1 cellular context compared by ENCODE assay signal in the genomic region with DNA sequence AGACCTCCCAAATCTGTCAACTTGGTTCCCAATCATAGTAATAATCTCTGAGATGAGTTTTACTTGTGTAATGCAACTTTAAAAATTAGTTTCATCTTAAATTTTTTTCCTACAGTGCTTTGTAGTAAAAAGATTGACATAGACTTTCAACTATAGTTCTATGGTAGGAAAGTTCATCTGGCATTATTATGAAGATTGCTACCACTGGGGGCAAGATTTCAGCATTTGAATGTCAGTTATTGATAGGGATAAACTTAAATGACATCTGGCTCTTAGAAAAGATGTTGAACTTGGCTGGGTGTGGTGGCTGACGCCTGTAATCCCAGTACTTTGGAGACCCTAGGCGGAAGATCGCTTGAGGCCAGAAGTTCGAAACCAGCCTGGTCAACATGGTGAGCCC.
TF ChIP-seq lines count a peak whose summit lies in the region.

No MANE protein-coding gene starts in this region.

TF ChIP-seq in HepG2, 621 proteins besides CTCF, POLR2A, EP300 and RAD21 (continued from another document):
- 0 out of 2 replicates have a peak, but pooled peaks have one; percentile 13 for TF ChIP-seq ARID3A (IDR thresholded peaks at IDR 0.05; ENCODE audit: low read depth, low read length)
